ENCODE assay signal across 19 cellular contexts in the genomic region with DNA sequence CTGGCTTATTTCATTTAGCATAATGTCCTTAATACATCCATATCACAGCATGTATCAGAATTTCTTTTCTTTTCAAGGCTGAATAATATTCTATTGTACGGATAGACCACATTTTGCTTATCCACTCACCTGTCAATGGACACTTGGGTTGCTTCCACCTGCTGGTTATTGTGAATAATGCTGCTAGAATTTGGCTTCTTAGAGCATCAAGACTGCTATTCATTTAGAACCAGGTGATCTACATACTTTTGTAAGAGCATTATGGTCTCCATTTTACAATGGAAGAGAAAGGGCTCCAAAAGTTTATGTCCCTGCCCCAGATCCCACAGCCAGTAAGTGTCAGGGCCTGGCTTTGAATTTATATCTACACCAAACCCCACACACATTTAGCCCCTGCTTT.
DNase-seq lines count a peak whose midpoint lies in the region; ATAC-seq and TF ChIP-seq lines count a peak whose summit lies in the region.
"Had no signal": no experiment of that assay in that cellular context is flagged by ENCODE, and none has a peak within 500 bp of the region (broad histone marks: within the 10 kb centered on the region; RNA-seq: fewer than 3 reads in every experiment).

No MANE protein-coding gene starts in this region.

- H3K4me1 ChIP-seq in HCT116 (ENCODE audit: control insufficient read depth in 1 of 2, insufficient read depth in 2 of 2, low read length in 2 of 2) (no peaks in the 10 kb centered on the region), PC-9 (replicated peaks; ENCODE audit: insufficient read depth) (no peaks in the 10 kb centered on the region), SK-N-SH (ENCODE audit: control insufficient read depth in 1 of 2, insufficient read depth in 2 of 2, low read depth in 1 of 2, low read length in 1 of 2) (no peaks in the 10 kb centered on the region; a peak in 1 of 4 replicates)
- H3K4me1 ChIP-seq: body of pancreas, tibial artery had no signal

- TF ChIP-seq RAD21 in HCT116 (IDR thresholded peaks at IDR 0.05; ENCODE audit: low read depth) (peak; percentile 20; the same call in 1 of the 2 replicates), SK-N-SH (IDR thresholded peaks at IDR 0.05; ENCODE audit: low read length) (no peak)

- intact Hi-C loops in HCT116 (cut with micrococcal nuclease): no loop called here
- intact Hi-C loops in PC-9 (cut with micrococcal nuclease; ENCODE audit: unreplicated experiment): loop anchor here (10.0 kb wide), 1 partner anchor 180 kb away; no protein-coding TSS in a partner anchor

- no peaks in the 10 kb centered on the region for H3K36me3 ChIP-seq in HCT116 (ENCODE audit: control insufficient read depth in 1 of 2, insufficient read depth in 2 of 2, low read length in 2 of 2)
- H3K36me3 ChIP-seq in PC-9 (ENCODE audit: low read depth): no peaks in the 10 kb centered on the region
- H3K36me3 ChIP-seq in SK-N-SH (replicated peaks in 1 of 2; ENCODE audit: control insufficient read depth in 1 of 2, insufficient read depth in 2 of 2, low read length in 1 of 2): no peaks in the 10 kb centered on the region
- H3K36me3 ChIP-seq: sigmoid colon, tibial artery had no signal

- DNase-seq in DMS153 treated with DMSO at 0.1 percent for 48 hours (lab: John Stamatoyannopoulos, UW; ENCODE audit: unreplicated experiment): peak; percentile 16
- peak; percentile 53 for DNase-seq in HCT116 (ENCODE audit: low read depth, low spot score)
- no peak for DNase-seq in PC-9
- peak; percentile 7 for DNase-seq in fibroblast of mammary gland (ENCODE audit: low read depth)
- no peak for DNase-seq in SK-N-SH
- no peak for DNase-seq in HCEC 1CT
- DNase-seq in activated T-cell treated with anti-CD3 and anti-CD28 coated beads, Interleukin-2, amount 50 U/mL, for 1 hour: no peak
- no peak for DNase-seq in NCI-H146 (lab: John Stamatoyannopoulos, UW)
- DNase-seq: activated CD4-positive, CD25-positive, alpha-beta regulatory T cell; activated naive CD4-positive, alpha-beta T cell treated with anti-CD3 and anti-CD28 coated beads for 36 hours; body of pancreas; foreskin melanocyte; IMR-90; NCI-H1694; NK-92 treated with Interleukin-12 subunit alpha and Interleukin-12 subunit beta, amount 100 ng/mL, for 24 hours; sigmoid colon; stimulated activated CD4-positive, alpha-beta T cell treated with anti-CD3 and anti-CD28 coated beads, Interleukin-4, amount 100 ng/mL, for 1 hour; tibial artery had no signal

- WGBS in SK-N-SH (ENCODE audit: low lambda C conversion rate): 8% methylated on average over 1 of the region's 1 CpG

- TF ChIP-seq CTCF in HCT116 (IDR thresholded peaks at IDR 0.05 in 2 of 3, conservative IDR thresholded peaks at IDR 0.05 in 1 of 3; ENCODE audit: borderline replicate concordance in 1 of 3, insufficient read depth in 1 of 3, low read depth in 2 of 3, low read length in 2 of 3) (peak; percentile 14 to 48 (median 30); a peak in 4 of 6 replicates), PC-9 (conservative IDR thresholded peaks at IDR 0.05) (peak; percentile 46), fibroblast of mammary gland (conservative IDR thresholded peaks at IDR 0.05; ENCODE audit: control insufficient read depth, insufficient read depth, low read depth, low read length) (no peak), SK-N-SH (IDR thresholded peaks at IDR 0.05) (no peak)

- H3F3A ChIP-seq in PC-9 (ENCODE audit: insufficient read depth, low read depth): no peaks in the 10 kb centered on the region
- H3F3A ChIP-seq in SK-N-SH (replicated peaks; ENCODE audit: insufficient read depth): no peaks in the 10 kb centered on the region

- H3K9ac ChIP-seq in HCT116 (ENCODE audit: low read length) (no peak overlapping the region), SK-N-SH (no peak overlapping the region)

- no peak overlapping the region for H3K4me2 ChIP-seq in HCT116 (ENCODE audit: low read length)
- H3K4me2 ChIP-seq in PC-9: no peak overlapping the region
- H3K4me2 ChIP-seq in SK-N-SH: no peak overlapping the region

- H4K20me1 ChIP-seq in HCT116 (ENCODE audit: insufficient read depth): no peaks in the 10 kb centered on the region
- no peaks in the 10 kb centered on the region for H4K20me1 ChIP-seq in PC-9 (ENCODE audit: insufficient read depth)
- no peaks in the 10 kb centered on the region for H4K20me1 ChIP-seq in SK-N-SH (ENCODE audit: insufficient read depth)

- H3K9me2 ChIP-seq in HCT116 (ENCODE audit: insufficient read depth) (no peaks in the 10 kb centered on the region), PC-9 (ENCODE audit: insufficient read depth) (no peaks in the 10 kb centered on the region), SK-N-SH (no peaks in the 10 kb centered on the region)

- POLR2A ChIA-PET in HCT116 (lab: Charles Lee): no interaction called here
- POLR2A ChIA-PET in PC-9 (lab: Charles Lee; ENCODE audit: unreplicated experiment): no interaction called here
- POLR2A ChIA-PET in SK-N-SH (lab: Yijun Ruan, JAX): no interaction called here

- CTCF ChIA-PET in HCT116 (lab: Charles Lee) (interaction anchor here (1.1 kb wide), 1 partner anchor 179 kb away, joined by 3 read pairs; no protein-coding TSS in a partner anchor), PC-9 (lab: Charles Lee) (no interaction called here), SK-N-SH (lab: Yijun Ruan, JAX) (no interaction called here)

- TF ChIP-seq EP300 in SK-N-SH (IDR thresholded peaks at IDR 0.05; ENCODE audit: borderline replicate concordance in 1 of 2, low read depth in 1 of 2, low read length in 1 of 2): no peak

- H2AFZ ChIP-seq in HCT116 (ENCODE audit: low read depth, low read length, poor library complexity, severe bottlenecking) (no peak overlapping the region), PC-9 (no peak overlapping the region), SK-N-SH (ENCODE audit: low read depth) (no peak overlapping the region)

- RAD21 ChIA-PET in HCT116 (lab: Charles Lee; ENCODE audit: low non-redundant PET in 1 of 2, low total read pairs in 2 of 2, uncharacterized antibody in 2 of 2, unreplicated experiment in 2 of 2): no interaction called here

- no peak overlapping the region for H3K27ac ChIP-seq in HCT116 (ENCODE audit: low read depth, low read length)
- no peak overlapping the region for H3K27ac ChIP-seq in PC-9
- H3K27ac ChIP-seq in SK-N-SH (ENCODE audit: low read depth in 2 of 2, low read length in 1 of 2): no peak overlapping the region
- H3K27ac ChIP-seq: body of pancreas, C4-2B, sigmoid colon, tibial artery had no signal

- H3K79me2 ChIP-seq in HCT116 (ENCODE audit: insufficient read depth, low read length) (no peaks in the 10 kb centered on the region), PC-9 (ENCODE audit: low read depth) (no peaks in the 10 kb centered on the region), SK-N-SH (ENCODE audit: insufficient read depth) (no peaks in the 10 kb centered on the region)

- no peak for TF ChIP-seq POLR2A in HCT116 (IDR thresholded peaks at IDR 0.05; ENCODE audit: borderline replicate concordance, extremely low read depth, insufficient read depth, insufficient read length)

- H3K4me3 ChIP-seq in HCT116 (replicated peaks in 1 of 2; ENCODE audit: low read depth in 1 of 2, low read length in 2 of 2): no peak overlapping the region
- H3K4me3 ChIP-seq in PC-9: no peak overlapping the region
- no peak overlapping the region for H3K4me3 ChIP-seq in fibroblast of mammary gland (ENCODE audit: control insufficient read depth, low read depth, low read length)
- H3K4me3 ChIP-seq in SK-N-SH (ENCODE audit: low read depth in 2 of 2, low read length in 1 of 2): no peak overlapping the region
- H3K4me3 ChIP-seq: body of pancreas, sigmoid colon, tibial artery had no signal

- peak; percentile 47; the same call in 1 of the 2 replicates for ATAC-seq in HCT116
- ATAC-seq: body of pancreas had no signal

- H3K27me3 ChIP-seq in HCT116 (ENCODE audit: insufficient read depth, low read length): peaks cover 7% of the 10 kb centered on the region; the same call in 1 of the 2 replicates
- H3K27me3 ChIP-seq in PC-9 (ENCODE audit: insufficient read depth, low read depth): peaks cover 34% of the 10 kb centered on the region
- no peaks in the 10 kb centered on the region for H3K27me3 ChIP-seq in SK-N-SH (ENCODE audit: insufficient read depth)
- H3K27me3 ChIP-seq: body of pancreas had no signal

- H3K9me3 ChIP-seq in HCT116 (ENCODE audit: control insufficient read depth in 1 of 2, insufficient read depth in 1 of 2, low read depth in 1 of 2, low read length in 2 of 2) (peaks cover 0 to 4% of the 10 kb centered on the region in 2 experiments; a peak in 1 of 4 replicates), PC-9 (ENCODE audit: insufficient read depth, low read depth) (peaks cover 8% of the 10 kb centered on the region), SK-N-SH (no peaks in the 10 kb centered on the region)

- no TSS peak for BruUV-seq in HCT116 (replicated peaks; lab: Mats Ljungman, UMichigan)
- no TSS peak for BruUV-seq in PC-9 (replicated peaks; lab: Mats Ljungman, UMichigan)

TF ChIP-seq in SK-N-SH, 30 proteins besides CTCF, POLR2A, EP300 and RAD21 (continues in another document):
- TF ChIP-seq EZH2phosphoT487 (IDR thresholded peaks at IDR 0.05; ENCODE audit: borderline replicate concordance, low read depth) (no peak), FOXM1 (IDR thresholded peaks at IDR 0.05; ENCODE audit: low read depth) (no peak), GATA2 (CRISPR knock-in tag; IDR thresholded peaks at IDR 0.05) (no peak), IRF3 (IDR thresholded peaks at IDR 0.05; ENCODE audit: low read depth, low read length) (no peak), RXRA (IDR thresholded peaks at IDR 0.05; ENCODE audit: borderline replicate concordance, low read depth) (no peak), YY1 (IDR thresholded peaks at IDR 0.05; ENCODE audit: low read depth) (no peak)
- TF ChIP-seq, protein P1, sequence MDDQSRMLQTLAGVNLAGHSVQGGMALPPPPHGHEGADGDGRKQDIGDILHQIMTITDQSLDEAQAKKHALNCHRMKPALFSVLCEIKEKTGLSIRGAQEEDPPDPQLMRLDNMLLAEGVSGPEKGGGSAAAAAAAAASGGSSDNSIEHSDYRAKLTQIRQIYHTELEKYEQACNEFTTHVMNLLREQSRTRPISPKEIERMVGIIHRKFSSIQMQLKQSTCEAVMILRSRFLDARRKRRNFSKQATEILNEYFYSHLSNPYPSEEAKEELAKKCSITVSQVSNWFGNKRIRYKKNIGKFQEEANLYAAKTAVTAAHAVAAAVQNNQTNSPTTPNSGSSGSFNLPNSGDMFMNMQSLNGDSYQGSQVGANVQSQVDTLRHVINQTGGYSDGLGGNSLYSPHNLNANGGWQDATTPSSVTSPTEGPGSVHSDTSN (IDR thresholded peaks at IDR 0.05): no peak

Comparison
In these comparisons a context has a peak if more than half of its experiments do, and no peak if none do; other contexts are left out.
1. DNase-seq: peak in DMS153 treated with DMSO at 0.1 percent for 48 hours (single experiment), HCT116 (single experiment) and fibroblast of mammary gland (single experiment); none in PC-9 (0 of 2), SK-N-SH (single experiment), HCEC 1CT (single experiment), activated T-cell treated with anti-CD3 and anti-CD28 coated beads, Interleukin-2, amount 50 U/mL, for 1 hour (single experiment) and NCI-H146 (single experiment).
2. CTCF ChIP-seq: peak in HCT116 (3 of 3) and PC-9 (single experiment); none in fibroblast of mammary gland (single experiment) and SK-N-SH (single experiment).